ENCODE assay signal across 1 cellular context in genomic region chr10:104639595-104640338, GRCh38.
TF ChIP-seq lines count a peak whose summit lies in the region.

No MANE protein-coding gene starts in this region.

TF ChIP-seq in GM12878, 131 proteins besides CTCF, POLR2A, EP300 and RAD21:
- TF ChIP-seq GATAD2B (conservative IDR thresholded peaks at IDR 0.05; ENCODE audit: low read depth), result no peak
- TF ChIP-seq REST (IDR thresholded peaks at IDR 0.05; ENCODE audit: low read depth, low read length), result no peak
- TF ChIP-seq POLR2AphosphoS5 (IDR thresholded peaks at IDR 0.05; ENCODE audit: low read length), result no peak
- no peak for TF ChIP-seq SPI1 (IDR thresholded peaks at IDR 0.05; ENCODE audit: borderline replicate concordance, insufficient read depth, low read depth, low read length)
- TF ChIP-seq NFIC (IDR thresholded peaks at IDR 0.05; ENCODE audit: low read depth, low read length), result no peak
- TF ChIP-seq E2F4 (IDR thresholded peaks at IDR 0.05; ENCODE audit: low read depth, low read length), result no peak
- TF ChIP-seq SREBF1 (IDR thresholded peaks at IDR 0.05; ENCODE audit: low read length), result no peak
- no peak for TF ChIP-seq WRNIP1 (IDR thresholded peaks at IDR 0.05; ENCODE audit: borderline replicate concordance, low read depth, low read length)
